14 cellular contexts compared by ENCODE assay signal in genomic region chr10:87844837-87845623, GRCh38. TPM values are rescaled to one million over a fixed set of nuclear protein-coding genes. Genes with fewer than 3 reads are reported as not detected.
A peak's percentile ranks its signal among the peaks of the same experiment; 100 is the strongest.
DNase-seq lines count a peak whose midpoint lies in the region; ATAC-seq, FAIRE-seq and TF ChIP-seq lines count a peak whose summit lies in the region.
"Had no signal": no experiment of that assay in that cellular context is flagged by ENCODE, and none has a peak within 500 bp of the region (broad histone marks: within the 10 kb centered on the region; RNA-seq: fewer than 3 reads in every experiment).

No MANE protein-coding gene starts in this region.

- no peaks in the 10 kb centered on the region for H3K9me3 Mint-ChIP-seq in activated CD8-positive, alpha-beta T cell treated with anti-CD3 and anti-CD28 coated beads for 36 hours
- H3K9me3 Mint-ChIP-seq: activated CD4-positive, alpha-beta memory T cell treated with anti-CD3 and anti-CD28 coated beads for 36 hours; activated naive CD4-positive, alpha-beta T cell treated with anti-CD3 and anti-CD28 coated beads, Interleukin-2, amount 10 ng/mL, durations not matched to agents 7 days and 5 days; CD8-positive, alpha-beta memory T cell had no signal

- no peak for TF ChIP-seq POLR2A in H54 (IDR thresholded peaks at IDR 0.05; ENCODE audit: low read depth, low read length)

- no peak overlapping the region for H3K4me3 ChIP-seq in choroid plexus epithelial cell (ENCODE audit: low read depth, low read length)

- TF ChIP-seq CTCF in choroid plexus epithelial cell (conservative IDR thresholded peaks at IDR 0.05; ENCODE audit: low read depth, low read length) = no peak
- TF ChIP-seq CTCF in activated CD8-positive, alpha-beta T cell treated with anti-CD3 and anti-CD28 coated beads for 36 hours (IDR thresholded peaks at IDR 0.05) = no peak

- POLR2A ChIA-PET in activated CD8-positive, alpha-beta T cell treated with anti-CD3 and anti-CD28 coated beads for 36 hours (lab: Charles Lee) = interaction anchor here (2.3 kb wide), 1 partner anchor 26 kb away, joined by 8 read pairs; the partner anchor contains the start of gene ATAD1

- FAIRE-seq in H54 (lab: Jason Lieb, UNC) = peak; percentile 85

- H3K27ac Mint-ChIP-seq in activated CD8-positive, alpha-beta T cell treated with anti-CD3 and anti-CD28 coated beads for 36 hours = no peak overlapping the region
- H3K27ac Mint-ChIP-seq: activated CD4-positive, alpha-beta memory T cell treated with anti-CD3 and anti-CD28 coated beads for 36 hours; activated naive CD4-positive, alpha-beta T cell treated with anti-CD3 and anti-CD28 coated beads, Interleukin-2, amount 10 ng/mL, durations not matched to agents 7 days and 5 days; CD8-positive, alpha-beta memory T cell had no signal

- DNase-seq in H54 (ENCODE audit: insufficient read length, low spot score) = no peak
- peak; percentile 68 for DNase-seq in NCI-H460 (ENCODE audit: extremely low read depth, low read depth)
- DNase-seq in choroid plexus epithelial cell (ENCODE audit: low read depth) = peak; percentile 72
- peak; percentile 26 to 75 for DNase-seq in lung microvascular endothelial cell (ENCODE audit: low read depth in 2 of 2)
- no peak for DNase-seq in hepatic stellate cell (ENCODE audit: low spot score)
- no peak for DNase-seq in activated CD8-positive, alpha-beta T cell treated with anti-CD3 and anti-CD28 coated beads for 36 hours
- DNase-seq: activated CD4-positive, alpha-beta memory T cell treated with anti-CD3 and anti-CD28 coated beads for 36 hours; activated naive CD4-positive, alpha-beta T cell treated with anti-CD3 and anti-CD28 coated beads, Interleukin-2, amount 10 ng/mL, durations not matched to agents 7 days and 5 days; CD8-positive, alpha-beta memory T cell; cortex of kidney; NCI-H524 treated with DMSO at 0.1 percent for 48 hours; substantia nigra had no signal

- intact Hi-C loops in activated CD8-positive, alpha-beta T cell treated with anti-CD3 and anti-CD28 coated beads for 36 hours (cut with micrococcal nuclease) = no loop called here

- H3K4me3 Mint-ChIP-seq in activated CD8-positive, alpha-beta T cell treated with anti-CD3 and anti-CD28 coated beads for 36 hours = no peak overlapping the region
- H3K4me3 Mint-ChIP-seq: activated CD4-positive, alpha-beta memory T cell treated with anti-CD3 and anti-CD28 coated beads for 36 hours; activated naive CD4-positive, alpha-beta T cell treated with anti-CD3 and anti-CD28 coated beads, Interleukin-2, amount 10 ng/mL, durations not matched to agents 7 days and 5 days; CD8-positive, alpha-beta memory T cell had no signal

- no peaks in the 10 kb centered on the region for H3K27me3 Mint-ChIP-seq in activated CD8-positive, alpha-beta T cell treated with anti-CD3 and anti-CD28 coated beads for 36 hours
- H3K27me3 Mint-ChIP-seq: activated CD4-positive, alpha-beta memory T cell treated with anti-CD3 and anti-CD28 coated beads for 36 hours; activated naive CD4-positive, alpha-beta T cell treated with anti-CD3 and anti-CD28 coated beads, Interleukin-2, amount 10 ng/mL, durations not matched to agents 7 days and 5 days had no signal

- H3K36me3 Mint-ChIP-seq in activated CD8-positive, alpha-beta T cell treated with anti-CD3 and anti-CD28 coated beads for 36 hours (ENCODE audit: low read depth) = no peaks in the 10 kb centered on the region
- H3K36me3 Mint-ChIP-seq: activated CD4-positive, alpha-beta memory T cell treated with anti-CD3 and anti-CD28 coated beads for 36 hours; activated naive CD4-positive, alpha-beta T cell treated with anti-CD3 and anti-CD28 coated beads, Interleukin-2, amount 10 ng/mL, durations not matched to agents 7 days and 5 days had no signal

- ATAC-seq in activated CD8-positive, alpha-beta T cell treated with anti-CD3 and anti-CD28 coated beads for 36 hours = no peak
- no peak for ATAC-seq in HG03571 (IDR thresholded peaks at IDR 0.05; ENCODE audit: unreplicated experiment)
- ATAC-seq in GM21390 (IDR thresholded peaks at IDR 0.05; ENCODE audit: unreplicated experiment) = no peak

- H3K4me1 Mint-ChIP-seq in activated CD8-positive, alpha-beta T cell treated with anti-CD3 and anti-CD28 coated beads for 36 hours (ENCODE audit: low read depth) = no peaks in the 10 kb centered on the region
- H3K4me1 Mint-ChIP-seq: CD8-positive, alpha-beta memory T cell had no signal

- CTCF ChIA-PET in activated CD8-positive, alpha-beta T cell treated with anti-CD3 and anti-CD28 coated beads for 36 hours (lab: Charles Lee) = interaction anchor here (0.8 to 1.8 kb wide), 2 partner anchors 547 to 738 kb away, joined by 3 read pairs; partner anchors contain the start of gene RNLS

RNA-seq across cellular contexts. Expression of gene KLLN, which starts 18.3 kb away (rescaled TPM):
- 1.6 and 2.1 TPM in 2 replicates for total RNA-seq in NCI-H460 (2014; rRNA removed; shearing (Covaris generic))
- 1.4 TPM in 2 replicates for polyA plus RNA-seq in NCI-H460 (2014; cell fraction: nucleus; rRNA removed)
- total RNA-seq in lung microvascular endothelial cell = 0.20 and 0.22 TPM in 2 replicates
- under 1 TPM; 0.43 to 0.61 TPM for total RNA-seq in activated CD8-positive, alpha-beta T cell treated with anti-CD3 and anti-CD28 coated beads for 36 hours

RNA-seq across cellular contexts. Expression of gene PTEN, which starts 18.4 kb away (rescaled TPM):
- 166 and 194 TPM in 2 replicates for total RNA-seq in NCI-H460 (2014; rRNA removed; shearing (Covaris generic))
- polyA plus RNA-seq in NCI-H460 (2014; cell fraction: nucleus; rRNA removed) = 50.6 and 64.0 TPM in 2 replicates
- 60.1 and 87.3 TPM in 2 replicates for total RNA-seq in lung microvascular endothelial cell
- total RNA-seq in activated CD8-positive, alpha-beta T cell treated with anti-CD3 and anti-CD28 coated beads for 36 hours = 10 to 100 TPM; 48.9 to 51.8 TPM

RNA-seq across cellular contexts. Expression of gene ATAD1, which starts 27.0 kb away (rescaled TPM):
- total RNA-seq in NCI-H460 (2014; rRNA removed; shearing (Covaris generic)) = 232 TPM in 2 replicates
- 111 and 158 TPM in 2 replicates for polyA plus RNA-seq in NCI-H460 (2014; cell fraction: nucleus; rRNA removed)
- 12.9 and 16.9 TPM in 2 replicates for total RNA-seq in lung microvascular endothelial cell
- 10 to 100 TPM; 43.8 to 49.3 TPM for total RNA-seq in activated CD8-positive, alpha-beta T cell treated with anti-CD3 and anti-CD28 coated beads for 36 hours

Comparison
In these comparisons a context has a peak if more than half of its experiments do, and no peak if none do; other contexts are left out.
1. DNase-seq: peak in NCI-H460 (single experiment), choroid plexus epithelial cell (single experiment) and lung microvascular endothelial cell (2 of 2); none in H54 (single experiment), hepatic stellate cell (single experiment) and activated CD8-positive, alpha-beta T cell treated with anti-CD3 and anti-CD28 coated beads for 36 hours (single experiment).